28 cellular contexts compared by ENCODE assay signal in the genomic region with DNA sequence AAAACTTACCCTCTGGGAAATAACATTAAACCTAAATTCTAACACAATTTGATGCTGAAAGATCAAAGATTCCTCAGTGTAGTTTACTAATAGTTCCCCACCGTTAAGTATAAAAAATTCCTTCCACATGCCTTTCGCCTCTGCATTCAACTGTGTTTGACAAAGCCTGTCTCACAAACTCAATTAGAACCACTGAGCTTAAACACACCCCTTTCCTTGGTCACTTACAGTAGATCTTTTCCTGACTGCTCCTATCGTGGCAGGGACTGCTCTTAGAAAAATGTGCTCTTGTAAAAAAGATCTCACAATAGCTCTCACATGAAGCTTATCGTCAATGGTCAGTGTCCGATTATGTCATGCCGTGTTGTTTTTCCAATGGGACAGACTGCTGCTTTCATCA. TPM values are rescaled to one million over a fixed set of nuclear protein-coding genes. Genes with fewer than 3 reads are reported as not detected.
DNase-seq lines count a peak whose midpoint lies in the region; ATAC-seq, FAIRE-seq and TF ChIP-seq lines count a peak whose summit lies in the region.
"Had no signal": no experiment of that assay in that cellular context is flagged by ENCODE, and none has a peak within 500 bp of the region (broad histone marks: within the 10 kb centered on the region; RNA-seq: fewer than 3 reads in every experiment).

No MANE protein-coding gene starts in this region.

- DNase-seq in HCT116 (ENCODE audit: low read depth, low spot score) (no peak), RPMI7951 (ENCODE audit: low read depth) (peak; percentile 11), iPS DF 19.7 (ENCODE audit: low read depth, low spot score) (peak; percentile 60), progenitor cell of endocrine pancreas (ENCODE audit: low spot score, unreplicated experiment) (no peak), HUDEP-2 (lab: John Stamatoyannopoulos, UW; ENCODE audit: unreplicated experiment in 76 of 76) (no peak), D721Med (ENCODE audit: insufficient read length, low spot score) (no peak)
- no peak for DNase-seq in activated CD4-positive, alpha-beta memory T cell treated with anti-CD3 and anti-CD28 coated beads, Interleukin-2, amount 10 ng/mL, durations not matched to agents 7 days and 5 days
- DNase-seq: activated CD4-positive, alpha-beta T cell treated with anti-CD3 and anti-CD28 coated beads, Interleukin-2, amount 50 U/mL, for 4 hours; activated naive CD4-positive, alpha-beta T cell treated with Interleukin-2 at 50 U/mL for 16 hours; body of pancreas; cerebellar nuclear complex; IMR-90; left ventricle myocardium inferior; mesenchymal stem cell; NCI-H1092; NCI-H1694 treated with DMSO at 0.1 percent for 48 hours; NCI-H510A; PC-3; right cardiac atrium; stimulated activated naive CD4-positive, alpha-beta T cell treated with Interleukin-2 at 50 U/mL for 16 hours; T-helper 2 cell; upper lobe of left lung had no signal

- POLR2A ChIA-PET in HCT116 (lab: Charles Lee), result interaction anchor here (1.4 kb wide), 1 partner anchor 9 kb away, joined by 4 read pairs; the partner anchor contains the start of gene KBTBD8
- POLR2A ChIA-PET in activated CD4-positive, alpha-beta memory T cell treated with anti-CD3 and anti-CD28 coated beads, Interleukin-2, amount 10 ng/mL, durations not matched to agents 7 days and 5 days (lab: Charles Lee), result interaction anchor here (0.7 kb wide), 1 partner anchor 17 kb away, joined by 3 read pairs; no protein-coding TSS in a partner anchor

- no peaks in the 10 kb centered on the region for H3K27me3 ChIP-seq in HCT116 (ENCODE audit: insufficient read depth, low read length)
- H3K27me3 ChIP-seq: BLaER1 treated with 17β-estradiol and CSF1 and Interleukin-3, amounts not matched to agents 10 nM and 100 nM; body of pancreas; upper lobe of left lung had no signal

- peaks cover 0 to 7% of the 10 kb centered on the region in 2 experiments; a peak in 2 of 4 replicates for H3K4me1 ChIP-seq in HCT116 (ENCODE audit: control insufficient read depth in 1 of 2, insufficient read depth in 2 of 2, low read length in 2 of 2)
- H3K4me1 ChIP-seq: body of pancreas, left ventricle myocardium inferior, suprapubic skin, upper lobe of left lung had no signal

- BruUV-seq in HCT116 (replicated peaks; lab: Mats Ljungman, UMichigan), result no TSS peak

- no peak overlapping the region for H3K27ac ChIP-seq in HCT116 (ENCODE audit: low read depth, low read length)
- H3K27ac ChIP-seq: BLaER1 treated with 17β-estradiol and CSF1 and Interleukin-3, amounts not matched to agents 10 nM and 100 nM; left ventricle myocardium inferior; suprapubic skin; upper lobe of left lung had no signal

- RAD21 ChIA-PET in HCT116 (lab: Charles Lee; ENCODE audit: low non-redundant PET in 1 of 2, low total read pairs in 2 of 2, uncharacterized antibody in 2 of 2, unreplicated experiment in 2 of 2), result no interaction called here

- no peaks in the 10 kb centered on the region for H3K36me3 ChIP-seq in HCT116 (ENCODE audit: control insufficient read depth in 1 of 2, insufficient read depth in 2 of 2, low read length in 2 of 2)
- H3K36me3 ChIP-seq: BLaER1 treated with 17β-estradiol and CSF1 and Interleukin-3, amounts not matched to agents 10 nM and 100 nM; left ventricle myocardium inferior; suprapubic skin; upper lobe of left lung had no signal

- no peak overlapping the region for H3K4me3 Mint-ChIP-seq in progenitor cell of endocrine pancreas (ENCODE audit: low read depth)
- H3K4me3 Mint-ChIP-seq in activated CD4-positive, alpha-beta memory T cell treated with anti-CD3 and anti-CD28 coated beads, Interleukin-2, amount 10 ng/mL, durations not matched to agents 7 days and 5 days, result no peak overlapping the region
- H3K4me3 Mint-ChIP-seq: neural crest cell had no signal

- H3K9me2 ChIP-seq in HCT116 (ENCODE audit: insufficient read depth), result no peaks in the 10 kb centered on the region

- H3K9ac ChIP-seq in HCT116 (ENCODE audit: low read length), result no peak overlapping the region
- H3K9ac ChIP-seq: BLaER1 treated with 17β-estradiol and CSF1 and Interleukin-3, amounts not matched to agents 10 nM and 100 nM had no signal

- H3K9me3 ChIP-seq in HCT116 (ENCODE audit: control insufficient read depth in 1 of 2, insufficient read depth in 1 of 2, low read depth in 1 of 2, low read length in 2 of 2), result no peaks in the 10 kb centered on the region
- H3K9me3 ChIP-seq: body of pancreas, left ventricle myocardium inferior, suprapubic skin, upper lobe of left lung had no signal

- H4K20me1 ChIP-seq in HCT116 (ENCODE audit: insufficient read depth), result no peaks in the 10 kb centered on the region
- H4K20me1 ChIP-seq: BLaER1 treated with 17β-estradiol and CSF1 and Interleukin-3, amounts not matched to agents 10 nM and 100 nM had no signal

- H3K4me2 ChIP-seq in HCT116 (ENCODE audit: low read length), result no peak overlapping the region
- H3K4me2 ChIP-seq: BLaER1 treated with 17β-estradiol and CSF1 and Interleukin-3, amounts not matched to agents 10 nM and 100 nM; smooth muscle cell had no signal

- CTCF ChIA-PET in HCT116 (lab: Charles Lee), result interaction anchor here (0.6 to 3.0 kb wide), 4 partner anchors 9 to 121 kb away, joined by 3 to 13 read pairs (median 3); partner anchors contain the start of gene KBTBD8
- CTCF ChIA-PET in activated CD4-positive, alpha-beta memory T cell treated with anti-CD3 and anti-CD28 coated beads, Interleukin-2, amount 10 ng/mL, durations not matched to agents 7 days and 5 days (lab: Charles Lee), result interaction anchor here (1.2 to 5.2 kb wide), 4 partner anchors 8 to 90 kb away, joined by 3 to 52 read pairs (median 6); no protein-coding TSS in a partner anchor

- H3K4me3 ChIP-seq in HCT116 (replicated peaks in 1 of 2; ENCODE audit: low read depth in 1 of 2, low read length in 2 of 2), result no peak overlapping the region
- H3K4me3 ChIP-seq: BLaER1 treated with 17β-estradiol and CSF1 and Interleukin-3, amounts not matched to agents 10 nM and 100 nM; body of pancreas; smooth muscle cell; suprapubic skin; upper lobe of left lung had no signal

- peaks cover 1% of the 10 kb centered on the region for H3K36me3 Mint-ChIP-seq in progenitor cell of endocrine pancreas (ENCODE audit: insufficient read depth)
- no peaks in the 10 kb centered on the region for H3K36me3 Mint-ChIP-seq in activated CD4-positive, alpha-beta memory T cell treated with anti-CD3 and anti-CD28 coated beads, Interleukin-2, amount 10 ng/mL, durations not matched to agents 7 days and 5 days (ENCODE audit: low read depth)

- TF ChIP-seq CTCF in HCT116 (IDR thresholded peaks at IDR 0.05 in 2 of 3, conservative IDR thresholded peaks at IDR 0.05 in 1 of 3; ENCODE audit: borderline replicate concordance in 1 of 3, insufficient read depth in 1 of 3, low read depth in 2 of 3, low read length in 2 of 3), result no peak
- no peak for TF ChIP-seq CTCF in progenitor cell of endocrine pancreas (IDR thresholded peaks at IDR 0.05; ENCODE audit: unreplicated experiment)
- no peak for TF ChIP-seq CTCF in D721Med (IDR thresholded peaks at IDR 0.05; ENCODE audit: insufficient read depth, missing control alignments)

- H2AFZ ChIP-seq in HCT116 (ENCODE audit: low read depth, low read length, poor library complexity, severe bottlenecking), result peak overlapping the region; percentile 99

- H3K9me3 Mint-ChIP-seq in progenitor cell of endocrine pancreas (ENCODE audit: low read depth), result no peaks in the 10 kb centered on the region
- no peaks in the 10 kb centered on the region for H3K9me3 Mint-ChIP-seq in activated CD4-positive, alpha-beta memory T cell treated with anti-CD3 and anti-CD28 coated beads, Interleukin-2, amount 10 ng/mL, durations not matched to agents 7 days and 5 days
- H3K9me3 Mint-ChIP-seq: neural crest cell had no signal

- TF ChIP-seq POLR2A in HCT116 (IDR thresholded peaks at IDR 0.05; ENCODE audit: borderline replicate concordance, extremely low read depth, insufficient read depth, insufficient read length), result no peak

- ATAC-seq in HCT116, result no peak
- ATAC-seq: body of pancreas, Right ventricle myocardium inferior had no signal

- FAIRE-seq in D721Med (lab: Jason Lieb, UNC), result no peak
- FAIRE-seq: frontal cortex had no signal

- H3K4me1 Mint-ChIP-seq in progenitor cell of endocrine pancreas (ENCODE audit: low read depth), result peaks cover 11% of the 10 kb centered on the region
- H3K4me1 Mint-ChIP-seq in activated CD4-positive, alpha-beta memory T cell treated with anti-CD3 and anti-CD28 coated beads, Interleukin-2, amount 10 ng/mL, durations not matched to agents 7 days and 5 days, result no peaks in the 10 kb centered on the region

- H3K27me3 Mint-ChIP-seq in progenitor cell of endocrine pancreas, result peaks cover 4% of the 10 kb centered on the region
- H3K27me3 Mint-ChIP-seq in activated CD4-positive, alpha-beta memory T cell treated with anti-CD3 and anti-CD28 coated beads, Interleukin-2, amount 10 ng/mL, durations not matched to agents 7 days and 5 days, result peaks cover 12% of the 10 kb centered on the region

- no peak for TF ChIP-seq RAD21 in HCT116 (IDR thresholded peaks at IDR 0.05; ENCODE audit: low read depth)

- H3K27ac Mint-ChIP-seq in progenitor cell of endocrine pancreas, result peak overlapping the region; percentile 96
- no peak overlapping the region for H3K27ac Mint-ChIP-seq in activated CD4-positive, alpha-beta memory T cell treated with anti-CD3 and anti-CD28 coated beads, Interleukin-2, amount 10 ng/mL, durations not matched to agents 7 days and 5 days

- intact Hi-C loops in HCT116 (cut with micrococcal nuclease), result no loop called here

- H3K79me2 ChIP-seq in HCT116 (ENCODE audit: insufficient read depth, low read length), result no peaks in the 10 kb centered on the region

TF ChIP-seq in HCT116, 20 proteins besides CTCF, POLR2A, EP300 and RAD21 (continues in another document):
- no peak for TF ChIP-seq CEBPB (IDR thresholded peaks at IDR 0.05; ENCODE audit: low read depth)
- TF ChIP-seq SP1 (IDR thresholded peaks at IDR 0.05; ENCODE audit: low read depth), result no peak
- TF ChIP-seq POLR2AphosphoS5 (IDR thresholded peaks at IDR 0.05; ENCODE audit: low read depth, low read length), result no peak
- TF ChIP-seq ELF1 (IDR thresholded peaks at IDR 0.05; ENCODE audit: borderline replicate concordance, low read depth), result no peak
- TF ChIP-seq, protein P1, sequence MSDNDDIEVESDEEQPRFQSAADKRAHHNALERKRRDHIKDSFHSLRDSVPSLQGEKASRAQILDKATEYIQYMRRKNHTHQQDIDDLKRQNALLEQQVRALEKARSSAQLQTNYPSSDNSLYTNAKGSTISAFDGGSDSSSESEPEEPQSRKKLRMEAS (IDR thresholded peaks at IDR 0.05), result no peak
- TF ChIP-seq, protein P2, sequence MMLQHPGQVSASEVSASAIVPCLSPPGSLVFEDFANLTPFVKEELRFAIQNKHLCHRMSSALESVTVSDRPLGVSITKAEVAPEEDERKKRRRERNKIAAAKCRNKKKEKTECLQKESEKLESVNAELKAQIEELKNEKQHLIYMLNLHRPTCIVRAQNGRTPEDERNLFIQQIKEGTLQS (IDR thresholded peaks at IDR 0.05), result no peak

RNA-seq across cellular contexts. Expression of gene KBTBD8, which starts 8.9 kb away (rescaled TPM):
- total RNA-seq in HCT116 (2021; ENCODE audit: unreplicated experiment) (1.4 TPM), progenitor cell of endocrine pancreas (5.8 and 6.1 TPM in 2 replicates)
- polyA plus RNA-seq in HCT116 (2012), result 0.47 and 0.78 TPM in 2 replicates
- total RNA-seq in RPMI7951 (2014; rRNA removed; shearing (Covaris generic)), result 4.1 and 6.2 TPM in 2 replicates
- total RNA-seq in activated CD4-positive, alpha-beta memory T cell treated with anti-CD3 and anti-CD28 coated beads, Interleukin-2, amount 10 ng/mL, durations not matched to agents 7 days and 5 days, result 10 to 100 TPM; 14.8 to 16.0 TPM

Comparison
In these comparisons a context has a peak if more than half of its experiments do, and no peak if none do; other contexts are left out.
1. DNase-seq: peak in RPMI7951 (single experiment) and iPS DF 19.7 (single experiment); none in HCT116 (single experiment), progenitor cell of endocrine pancreas (single experiment), activated CD4-positive, alpha-beta memory T cell treated with anti-CD3 and anti-CD28 coated beads, Interleukin-2, amount 10 ng/mL, durations not matched to agents 7 days and 5 days (single experiment), HUDEP-2 (0 of 76) and D721Med (single experiment).